In genomic region chr10:3095373-3096139, GRCh38 we compare ENCODE assay signal across 9 cellular contexts. TPM values are rescaled to one million over a fixed set of nuclear protein-coding genes. Genes with fewer than 3 reads are reported as not detected.
DNase-seq lines count a peak whose midpoint lies in the region; TF ChIP-seq lines count a peak whose summit lies in the region.
"Had no signal": no experiment of that assay in that cellular context is flagged by ENCODE, and none has a peak within 500 bp of the region (broad histone marks: within the 10 kb centered on the region; RNA-seq: fewer than 3 reads in every experiment).

No MANE protein-coding gene starts in this region.

- 47% methylated on average over 17 of the region's 17 CpGs for WGBS in thymus

- no peak for TF ChIP-seq CTCF in nephron progenitor cell (IDR thresholded peaks at IDR 0.05)

- peaks cover 41% of the 10 kb centered on the region for H3K36me3 ChIP-seq in HUES48 (ENCODE audit: control insufficient read depth, insufficient read depth, low read length)
- peaks cover 25% of the 10 kb centered on the region for H3K36me3 ChIP-seq in thymus (ENCODE audit: control insufficient read depth, insufficient read depth)

- CTCF ChIA-PET in activated CD4-positive, alpha-beta T cell treated with anti-CD3 and anti-CD28 coated beads, Interleukin-2, amount 10 ng/mL, durations not matched to agents 7 days and 5 days (lab: Charles Lee) = interaction anchor here (0.8 to 2.5 kb wide), 4 partner anchors 12 to 25 kb away, joined by 3 to 8 read pairs (median 6); no protein-coding TSS in a partner anchor

- H3K36me3 Mint-ChIP-seq in activated CD4-positive, alpha-beta T cell treated with anti-CD3 and anti-CD28 coated beads, Interleukin-2, amount 10 ng/mL, durations not matched to agents 7 days and 5 days (ENCODE audit: low read depth) = peaks cover 52% of the 10 kb centered on the region
- peaks cover 24% of the 10 kb centered on the region for H3K36me3 Mint-ChIP-seq in nephron progenitor cell (ENCODE audit: low read depth)

- H3K27me3 ChIP-seq in HUES48 (ENCODE audit: control insufficient read depth, insufficient read depth, low read length) (no peaks in the 10 kb centered on the region), thymus (ENCODE audit: control insufficient read depth, insufficient read depth) (no peaks in the 10 kb centered on the region)

- H3K9me3 ChIP-seq in HUES48 (ENCODE audit: control insufficient read depth, insufficient read depth, low read length) (no peaks in the 10 kb centered on the region), thymus (ENCODE audit: control insufficient read depth) (no peaks in the 10 kb centered on the region)

- no peaks in the 10 kb centered on the region for H3K27me3 Mint-ChIP-seq in activated CD4-positive, alpha-beta T cell treated with anti-CD3 and anti-CD28 coated beads, Interleukin-2, amount 10 ng/mL, durations not matched to agents 7 days and 5 days
- H3K27me3 Mint-ChIP-seq in nephron progenitor cell (ENCODE audit: low read depth, poor library complexity) = no peaks in the 10 kb centered on the region

- peak overlapping the region; percentile 31 for H3K4me3 Mint-ChIP-seq in activated CD4-positive, alpha-beta T cell treated with anti-CD3 and anti-CD28 coated beads, Interleukin-2, amount 10 ng/mL, durations not matched to agents 7 days and 5 days
- H3K4me3 Mint-ChIP-seq in nephron progenitor cell = no peak overlapping the region

- no peak overlapping the region for H3K9ac ChIP-seq in HUES48 (ENCODE audit: low read depth, low read length)

- peaks cover 16% of the 10 kb centered on the region; the same call in 1 of the 2 replicates for H3K4me1 ChIP-seq in HUES48 (ENCODE audit: control insufficient read depth, insufficient read depth, low read length)
- no peaks in the 10 kb centered on the region for H3K4me1 ChIP-seq in thymus (ENCODE audit: control insufficient read depth, insufficient read depth, low read length)

- peak overlapping the region; percentile 79 for H3K27ac Mint-ChIP-seq in activated CD4-positive, alpha-beta T cell treated with anti-CD3 and anti-CD28 coated beads, Interleukin-2, amount 10 ng/mL, durations not matched to agents 7 days and 5 days
- peak overlapping the region; percentile 14 for H3K27ac Mint-ChIP-seq in nephron progenitor cell

- H3K4me3 ChIP-seq in HUES48 (ENCODE audit: low read depth, low read length) (no peak overlapping the region), thymus (ENCODE audit: low read length) (no peak overlapping the region)

- POLR2A ChIA-PET in activated CD4-positive, alpha-beta T cell treated with anti-CD3 and anti-CD28 coated beads, Interleukin-2, amount 10 ng/mL, durations not matched to agents 7 days and 5 days (lab: Charles Lee) = no interaction called here

- H3K27ac ChIP-seq in HUES48 (ENCODE audit: low read depth, low read length) = peak overlapping the region; percentile 90
- peak overlapping the region; percentile 99 for H3K27ac ChIP-seq in epithelial cell of prostate
- peak overlapping the region; percentile 8 for H3K27ac ChIP-seq in thymus (ENCODE audit: low read depth)
- H3K27ac ChIP-seq: 22Rv1 had no signal

- DNase-seq in DMS 273 (lab: John Stamatoyannopoulos, UW; ENCODE audit: unreplicated experiment) = peak; percentile 7
- no peak for DNase-seq in DMS 273 treated with DMSO at 0.1 percent for 48 hours (lab: John Stamatoyannopoulos, UW)
- DNase-seq in activated CD4-positive, alpha-beta T cell treated with anti-CD3 and anti-CD28 coated beads, Interleukin-2, amount 10 ng/mL, durations not matched to agents 7 days and 5 days = peak; percentile 54
- peak; percentile 94 for DNase-seq in epithelial cell of prostate (ENCODE audit: low read depth, low spot score)
- DNase-seq in nephron progenitor cell = no peak
- DNase-seq in pons (ENCODE audit: low spot score) = no peak

- no peaks in the 10 kb centered on the region for H3K9me3 Mint-ChIP-seq in activated CD4-positive, alpha-beta T cell treated with anti-CD3 and anti-CD28 coated beads, Interleukin-2, amount 10 ng/mL, durations not matched to agents 7 days and 5 days
- peaks cover 3% of the 10 kb centered on the region for H3K9me3 Mint-ChIP-seq in nephron progenitor cell

- H3K4me1 Mint-ChIP-seq in activated CD4-positive, alpha-beta T cell treated with anti-CD3 and anti-CD28 coated beads, Interleukin-2, amount 10 ng/mL, durations not matched to agents 7 days and 5 days = peaks cover 60% of the 10 kb centered on the region
- peaks cover 50% of the 10 kb centered on the region for H3K4me1 Mint-ChIP-seq in nephron progenitor cell

RNA-seq across cellular contexts. Expression of gene PFKP, which starts 28.2 kb away (rescaled TPM):
- 100 to 1,000 TPM; 173 to 178 TPM for total RNA-seq in activated CD4-positive, alpha-beta T cell treated with anti-CD3 and anti-CD28 coated beads, Interleukin-2, amount 10 ng/mL, durations not matched to agents 7 days and 5 days
- 118 TPM for polyA plus RNA-seq in thymus

Comparison
In these comparisons a context has a peak if more than half of its experiments do, and no peak if none do; other contexts are left out.
1. DNase-seq: peak in DMS 273 (single experiment), activated CD4-positive, alpha-beta T cell treated with anti-CD3 and anti-CD28 coated beads, Interleukin-2, amount 10 ng/mL, durations not matched to agents 7 days and 5 days (single experiment) and epithelial cell of prostate (single experiment); none in DMS 273 treated with DMSO at 0.1 percent for 48 hours (single experiment), nephron progenitor cell (single experiment) and pons (single experiment).
2. H3K27ac ChIP-seq: peak in every context shown above with its lines; median percentile 99 in epithelial cell of prostate; 90 in HUES48; 8 in thymus.